Comparison of ENCODE assay signal across 13 cellular contexts in the genomic region with DNA sequence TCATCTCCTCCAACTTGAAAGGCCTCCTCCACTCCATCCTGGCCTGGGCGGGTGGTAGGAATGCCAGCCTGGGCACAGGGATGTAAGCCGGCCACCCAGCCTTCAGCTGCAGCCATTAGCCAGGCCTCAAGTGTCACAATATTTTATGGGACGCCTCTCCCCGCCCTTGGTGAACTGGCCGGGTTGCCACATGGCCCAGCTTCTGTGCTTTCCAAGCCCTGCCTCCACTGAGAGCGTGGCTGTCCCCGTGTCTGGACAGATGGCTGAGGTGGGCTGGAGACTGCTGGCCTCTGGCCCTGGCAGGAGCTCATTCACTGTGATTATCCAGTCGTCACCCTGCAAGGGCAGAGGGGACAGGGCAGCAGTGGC.
A peak's percentile ranks its signal among the peaks of the same experiment; 100 is the strongest.
DNase-seq lines count a peak whose midpoint lies in the region; ATAC-seq and TF ChIP-seq lines count a peak whose summit lies in the region.
"Had no signal": no experiment of that assay in that cellular context is flagged by ENCODE, and none has a peak within 500 bp of the region (broad histone marks: within the 10 kb centered on the region; RNA-seq: fewer than 3 reads in every experiment).

No MANE protein-coding gene starts in this region.

- peak; percentile 47 for TF ChIP-seq RAD21 in SK-N-SH (IDR thresholded peaks at IDR 0.05; ENCODE audit: low read length)

- intact Hi-C loops in mucosa of descending colon (cut with DNase I, micrococcal nuclease), result no loop called here

- ATAC-seq in gastroesophageal sphincter (peak; percentile 39), mucosa of descending colon (peak; percentile 69)

- no peak overlapping the region; a peak in 1 of 4 replicates for H3K4me3 ChIP-seq in SK-N-SH (ENCODE audit: low read depth in 2 of 2, low read length in 1 of 2)
- H3K4me3 ChIP-seq in gastroesophageal sphincter, result no peak overlapping the region
- H3K4me3 ChIP-seq in mucosa of descending colon, result no peak overlapping the region
- no peak overlapping the region for H3K4me3 ChIP-seq in suprapubic skin
- no peak overlapping the region for H3K4me3 ChIP-seq in osteoblast (ENCODE audit: insufficient read depth, low read length)
- H3K4me3 ChIP-seq: lung, PC-9 had no signal

- H3K4me2 ChIP-seq in SK-N-SH (no peak overlapping the region), osteoblast (ENCODE audit: insufficient read depth, low read length) (no peak overlapping the region)
- H3K4me2 ChIP-seq: PC-9 had no signal

- H3K36me3 ChIP-seq in SK-N-SH (replicated peaks in 1 of 2; ENCODE audit: control insufficient read depth in 1 of 2, insufficient read depth in 2 of 2, low read length in 1 of 2), result no peaks in the 10 kb centered on the region
- H3K36me3 ChIP-seq in gastroesophageal sphincter, result no peaks in the 10 kb centered on the region
- H3K36me3 ChIP-seq in mucosa of descending colon (ENCODE audit: low read depth), result no peaks in the 10 kb centered on the region
- H3K36me3 ChIP-seq in suprapubic skin, result no peaks in the 10 kb centered on the region
- H3K36me3 ChIP-seq in osteoblast (ENCODE audit: insufficient read depth, low read length), result no peaks in the 10 kb centered on the region

- TF ChIP-seq EP300 in SK-N-SH (IDR thresholded peaks at IDR 0.05; ENCODE audit: borderline replicate concordance in 1 of 2, low read depth in 1 of 2, low read length in 1 of 2), result peak in 1 of 2 experiments; percentile 91; a peak in 2 of 4 replicates
- no peak for TF ChIP-seq EP300 in gastroesophageal sphincter (IDR thresholded peaks at IDR 0.05)
- no peak for TF ChIP-seq EP300 in suprapubic skin (IDR thresholded peaks at IDR 0.05)

- H3K79me2 ChIP-seq in SK-N-SH (ENCODE audit: insufficient read depth), result no peaks in the 10 kb centered on the region
- H3K79me2 ChIP-seq in osteoblast (ENCODE audit: insufficient read depth, low read length), result no peaks in the 10 kb centered on the region

- H3K27me3 ChIP-seq in SK-N-SH (ENCODE audit: insufficient read depth) (no peaks in the 10 kb centered on the region), gastroesophageal sphincter (no peaks in the 10 kb centered on the region), suprapubic skin (peaks cover 3% of the 10 kb centered on the region), osteoblast (ENCODE audit: insufficient read depth, low read length) (no peaks in the 10 kb centered on the region)

- H3K9ac ChIP-seq in SK-N-SH, result no peak overlapping the region

- H3K4me1 ChIP-seq in SK-N-SH (ENCODE audit: control insufficient read depth in 1 of 2, insufficient read depth in 2 of 2, low read depth in 1 of 2, low read length in 1 of 2) (peaks cover 0 to 69% of the 10 kb centered on the region in 2 experiments; a peak in 3 of 4 replicates), gastroesophageal sphincter (peaks cover 0 to 17% (median 0%) of the 10 kb centered on the region in 3 donors), mucosa of descending colon (ENCODE audit: low read depth) (peaks cover 27% of the 10 kb centered on the region), suprapubic skin (peaks cover 30% of the 10 kb centered on the region), osteoblast (ENCODE audit: insufficient read depth, low read length) (no peaks in the 10 kb centered on the region)

- POLR2A ChIA-PET in SK-N-SH (lab: Yijun Ruan, JAX), result interaction anchor here (0.7 to 4.8 kb wide), 23 partner anchors 9 to 424 kb away, joined by 3 to 134 read pairs (median 5); a partner anchor contains a TSS

- H2AFZ ChIP-seq in SK-N-SH (ENCODE audit: low read depth), result no peak overlapping the region
- H2AFZ ChIP-seq in osteoblast (ENCODE audit: low read length), result no peak overlapping the region
- H2AFZ ChIP-seq: PC-9 had no signal

- H3K9me3 ChIP-seq in SK-N-SH (no peaks in the 10 kb centered on the region), gastroesophageal sphincter (no peaks in the 10 kb centered on the region), mucosa of descending colon (no peaks in the 10 kb centered on the region), suprapubic skin (no peaks in the 10 kb centered on the region), osteoblast (ENCODE audit: low read depth, low read length) (no peaks in the 10 kb centered on the region)

- CTCF ChIA-PET in SK-N-SH (lab: Yijun Ruan, JAX), result interaction anchor here (0.8 to 4.6 kb wide), 11 partner anchors 9 to 427 kb away, joined by 3 to 60 read pairs (median 7); a partner anchor contains a TSS

- H4K20me1 ChIP-seq in SK-N-SH (ENCODE audit: insufficient read depth) (no peaks in the 10 kb centered on the region), osteoblast (ENCODE audit: insufficient read depth, low read length) (no peaks in the 10 kb centered on the region)

- TF ChIP-seq CTCF in SK-N-SH (IDR thresholded peaks at IDR 0.05) (no peak), gastroesophageal sphincter (IDR thresholded peaks at IDR 0.05) (no peak), mucosa of descending colon (IDR thresholded peaks at IDR 0.05) (no peak), suprapubic skin (IDR thresholded peaks at IDR 0.05) (no peak), osteoblast (IDR thresholded peaks at IDR 0.05; ENCODE audit: extremely low read depth, low read depth, low read length) (no peak)

- WGBS in SK-N-SH (ENCODE audit: low lambda C conversion rate), result 8% methylated on average over 4 of the region's 8 CpGs
- 94% methylated on average over 5 of the region's 8 CpGs; no CpG with 5 or more reads in 1 of the 2 donors for WGBS in gastroesophageal sphincter (ENCODE audit: low coverage in 1 of 2), 2 donors
- WGBS in suprapubic skin, result 53% methylated on average over 3 of the region's 8 CpGs

- H3K27ac ChIP-seq in SK-N-SH (ENCODE audit: low read depth in 2 of 2, low read length in 1 of 2) (peak overlapping the region in 1 of 2 experiments; percentile 100; a peak in 2 of 4 replicates), gastroesophageal sphincter (no peak overlapping the region), suprapubic skin (peak overlapping the region; percentile 3), osteoblast (ENCODE audit: low read depth, low read length) (no peak overlapping the region)
- H3K27ac ChIP-seq: PC-9 had no signal

- H3K9me2 ChIP-seq in SK-N-SH, result no peaks in the 10 kb centered on the region

- TF ChIP-seq POLR2A in gastroesophageal sphincter (IDR thresholded peaks at IDR 0.05) (no peak), suprapubic skin (IDR thresholded peaks at IDR 0.05) (no peak)

- DNase-seq in SK-N-SH (peak; percentile 88), mucosa of descending colon (peak; percentile 36 to 72 (median 63)), suprapubic skin (ENCODE audit: low spot score in 2 of 2) (no peak), osteoblast (ENCODE audit: insufficient read length, low spot score, missing footprints) (no peak), NCI-H510A (lab: John Stamatoyannopoulos, UW) (no peak), NCI-H69 (lab: John Stamatoyannopoulos, UW) (no peak)
- DNase-seq: activated CD4-positive, alpha-beta T cell treated with anti-CD3 and anti-CD28 coated beads, Interleukin-2, amount 50 U/mL, for 4 hours; activated gamma-delta T cell; CD4-positive, alpha-beta memory T cell; PC-9; T-helper 2 cell had no signal

- H3F3A ChIP-seq in SK-N-SH (replicated peaks; ENCODE audit: insufficient read depth), result no peaks in the 10 kb centered on the region

TF ChIP-seq in SK-N-SH, 30 proteins besides CTCF, POLR2A, EP300 and RAD21:
- TF ChIP-seq TAF1 (IDR thresholded peaks at IDR 0.05; ENCODE audit: borderline replicate concordance, low read depth, low read length), result no peak
- TF ChIP-seq RCOR1 (IDR thresholded peaks at IDR 0.05; ENCODE audit: low read length), result peak; percentile 71; the same call in 1 of the 2 replicates
- peak; percentile 84 for TF ChIP-seq CHD2 (IDR thresholded peaks at IDR 0.05; ENCODE audit: low read length, partially characterized antibody)
- no peak for TF ChIP-seq ELF1 (IDR thresholded peaks at IDR 0.05)
- no peak for TF ChIP-seq NRF1 (IDR thresholded peaks at IDR 0.05; ENCODE audit: low read depth, low read length)
- TF ChIP-seq FOXJ3 (CRISPR knock-in tag; IDR thresholded peaks at IDR 0.05), result peak; percentile 47
- TF ChIP-seq TEAD4 (IDR thresholded peaks at IDR 0.05; ENCODE audit: borderline replicate concordance, insufficient read depth), result no peak
- TF ChIP-seq NFIC (IDR thresholded peaks at IDR 0.05; ENCODE audit: borderline replicate concordance), result no peak
- TF ChIP-seq, protein P1, sequence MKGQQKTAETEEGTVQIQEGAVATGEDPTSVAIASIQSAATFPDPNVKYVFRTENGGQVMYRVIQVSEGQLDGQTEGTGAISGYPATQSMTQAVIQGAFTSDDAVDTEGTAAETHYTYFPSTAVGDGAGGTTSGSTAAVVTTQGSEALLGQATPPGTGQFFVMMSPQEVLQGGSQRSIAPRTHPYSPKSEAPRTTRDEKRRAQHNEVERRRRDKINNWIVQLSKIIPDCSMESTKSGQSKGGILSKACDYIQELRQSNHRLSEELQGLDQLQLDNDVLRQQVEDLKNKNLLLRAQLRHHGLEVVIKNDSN (IDR thresholded peaks at IDR 0.05; ENCODE audit: borderline replicate concordance, low read depth), result no peak
- peak; percentile 50; the same call in 1 of the 2 replicates for TF ChIP-seq GATA2 (CRISPR knock-in tag; IDR thresholded peaks at IDR 0.05)
- TF ChIP-seq POLR2AphosphoS5 (IDR thresholded peaks at IDR 0.05; ENCODE audit: low read depth, low read length), result no peak
- peak; percentile 95 for TF ChIP-seq MXI1 (IDR thresholded peaks at IDR 0.05; ENCODE audit: low read depth, low read length)
- TF ChIP-seq, protein P2, sequence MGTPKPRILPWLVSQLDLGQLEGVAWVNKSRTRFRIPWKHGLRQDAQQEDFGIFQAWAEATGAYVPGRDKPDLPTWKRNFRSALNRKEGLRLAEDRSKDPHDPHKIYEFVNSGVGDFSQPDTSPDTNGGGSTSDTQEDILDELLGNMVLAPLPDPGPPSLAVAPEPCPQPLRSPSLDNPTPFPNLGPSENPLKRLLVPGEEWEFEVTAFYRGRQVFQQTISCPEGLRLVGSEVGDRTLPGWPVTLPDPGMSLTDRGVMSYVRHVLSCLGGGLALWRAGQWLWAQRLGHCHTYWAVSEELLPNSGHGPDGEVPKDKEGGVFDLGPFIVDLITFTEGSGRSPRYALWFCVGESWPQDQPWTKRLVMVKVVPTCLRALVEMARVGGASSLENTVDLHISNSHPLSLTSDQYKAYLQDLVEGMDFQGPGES (IDR thresholded peaks at IDR 0.05; ENCODE audit: low read depth, low read length), result no peak

Comparison
In these comparisons a context has a peak if more than half of its experiments do, and no peak if none do; other contexts are left out.
1. DNase-seq: peak in SK-N-SH (single experiment) and mucosa of descending colon (3 of 3); none in suprapubic skin (0 of 2), osteoblast (single experiment), NCI-H510A (single experiment) and NCI-H69 (single experiment).